33 cellular contexts compared by ENCODE assay signal in genomic region chr18:59650266-59650820, GRCh38. TPM values are rescaled to one million over a fixed set of nuclear protein-coding genes. Genes with fewer than 3 reads are reported as not detected.
A peak's percentile ranks its signal among the peaks of the same experiment; 100 is the strongest.
DNase-seq lines count a peak whose midpoint lies in the region; ATAC-seq and TF ChIP-seq lines count a peak whose summit lies in the region.
"Had no signal": no experiment of that assay in that cellular context is flagged by ENCODE, and none has a peak within 500 bp of the region (broad histone marks: within the 10 kb centered on the region; RNA-seq: fewer than 3 reads in every experiment).

No MANE protein-coding gene starts in this region.

- H3K4me3 ChIP-seq in A673 (ENCODE audit: low read depth, low read length, poor library complexity, severe bottlenecking): no peak overlapping the region
- H3K4me3 ChIP-seq in choroid plexus epithelial cell (ENCODE audit: low read depth, low read length): no peak overlapping the region
- H3K4me3 ChIP-seq in neural progenitor cell: no peak overlapping the region
- H3K4me3 ChIP-seq: A549, left ventricle myocardium inferior, ovary, spleen, thoracic aorta, uterus had no signal

- H2AFZ ChIP-seq in neural progenitor cell (replicated peaks): no peak overlapping the region

- H3K27ac ChIP-seq in A673 (ENCODE audit: low read depth, low read length, poor library complexity, severe bottlenecking) (no peak overlapping the region), neural progenitor cell (no peak overlapping the region)
- H3K27ac ChIP-seq: A549, left ventricle myocardium inferior, ovary, spleen, thoracic aorta, uterus had no signal

- H3K9me3 ChIP-seq in A673 (ENCODE audit: low read depth, low read length, poor library complexity, severe bottlenecking): no peaks in the 10 kb centered on the region
- no peaks in the 10 kb centered on the region for H3K9me3 ChIP-seq in neural progenitor cell (ENCODE audit: low read depth)
- H3K9me3 ChIP-seq: A549, BE2C, left ventricle myocardium inferior, ovary, spleen, thoracic aorta, uterus had no signal

- H3K4me1 Mint-ChIP-seq in HFFc6 (ENCODE audit: low read depth) (peaks cover 86% of the 10 kb centered on the region), neural progenitor cell (peaks cover 30% of the 10 kb centered on the region)
- H3K4me1 Mint-ChIP-seq: activated naive CD4-positive, alpha-beta T cell treated with anti-CD3 and anti-CD28 coated beads, Interleukin-2, amount 10 ng/mL, durations not matched to agents 7 days and 5 days; activated T-helper 17 cell treated with anti-CD3 and anti-CD28 coated beads, Interleukin-2, amount 50 U/mL, for 72 hours; naive thymus-derived CD4-positive, alpha-beta T cell; stimulated activated naive CD8-positive, alpha-beta T cell treated with anti-CD3 and anti-CD28 coated beads, Interleukin-15, amount 100 ng/mL, for 72 hours had no signal

- TF ChIP-seq CTCF in A673 (conservative IDR thresholded peaks at IDR 0.05; ENCODE audit: low read depth, low read length) (no peak), HFFc6 (IDR thresholded peaks at IDR 0.05) (no peak), choroid plexus epithelial cell (conservative IDR thresholded peaks at IDR 0.05; ENCODE audit: low read depth, low read length) (no peak), neural progenitor cell (IDR thresholded peaks at IDR 0.05) (no peak), GM10266 (IDR thresholded peaks at IDR 0.05; ENCODE audit: control insufficient read depth, insufficient read depth, low read depth, missing control alignments) (no peak)

- H3K4me2 ChIP-seq in neural progenitor cell: no peak overlapping the region
- H3K4me2 ChIP-seq: A549 had no signal

- CTCF ChIA-PET in A673 (lab: Charles Lee): no interaction called here

- no peak for ATAC-seq in GM21737 (IDR thresholded peaks at IDR 0.05; ENCODE audit: unreplicated experiment)
- ATAC-seq: A549; activated CD8-positive, alpha-beta T cell treated with anti-CD3 and anti-CD28 coated beads, Interleukin-2, amount 10 ng/mL, durations not matched to agents 7 days and 5 days; activated T-helper 17 cell treated with anti-CD3 and anti-CD28 coated beads, Interleukin-2, amount 50 U/mL, for 72 hours; CD8-positive, alpha-beta T cell; HepG2; naive thymus-derived CD4-positive, alpha-beta T cell; Panc1; right cardiac atrium; stimulated activated naive CD8-positive, alpha-beta T cell treated with anti-CD3 and anti-CD28 coated beads, Interleukin-15, amount 100 ng/mL, for 72 hours had no signal

- H3K27ac Mint-ChIP-seq in HFFc6 (peak overlapping the region; percentile 47), neural progenitor cell (peak overlapping the region; percentile 55)
- H3K27ac Mint-ChIP-seq: activated CD8-positive, alpha-beta T cell treated with anti-CD3 and anti-CD28 coated beads, Interleukin-2, amount 10 ng/mL, durations not matched to agents 7 days and 5 days; activated naive CD4-positive, alpha-beta T cell treated with anti-CD3 and anti-CD28 coated beads, Interleukin-2, amount 10 ng/mL, durations not matched to agents 7 days and 5 days; activated T-helper 17 cell treated with anti-CD3 and anti-CD28 coated beads, Interleukin-2, amount 50 U/mL, for 72 hours; CD8-positive, alpha-beta T cell; naive thymus-derived CD4-positive, alpha-beta T cell; stimulated activated naive CD8-positive, alpha-beta T cell treated with anti-CD3 and anti-CD28 coated beads, Interleukin-15, amount 100 ng/mL, for 72 hours had no signal

- H3K9me3 Mint-ChIP-seq in HFFc6 (no peaks in the 10 kb centered on the region), neural progenitor cell (no peaks in the 10 kb centered on the region)
- H3K9me3 Mint-ChIP-seq: activated naive CD4-positive, alpha-beta T cell treated with anti-CD3 and anti-CD28 coated beads, Interleukin-2, amount 10 ng/mL, durations not matched to agents 7 days and 5 days; activated T-helper 17 cell treated with anti-CD3 and anti-CD28 coated beads, Interleukin-2, amount 50 U/mL, for 72 hours; CD8-positive, alpha-beta T cell; stimulated activated naive CD8-positive, alpha-beta T cell treated with anti-CD3 and anti-CD28 coated beads, Interleukin-15, amount 100 ng/mL, for 72 hours had no signal

- H3K36me3 ChIP-seq in A673 (ENCODE audit: insufficient read depth, low read length, poor library complexity, severe bottlenecking) (no peaks in the 10 kb centered on the region), neural progenitor cell (no peaks in the 10 kb centered on the region)
- H3K36me3 ChIP-seq: BE2C, left ventricle myocardium inferior, ovary, spleen, thoracic aorta, uterus had no signal

- DNase-seq in A673 (ENCODE audit: low spot score) (peak; percentile 34), HFFc6 (no peak), choroid plexus epithelial cell (ENCODE audit: low read depth) (peak; percentile 26), neural progenitor cell (ENCODE audit: low spot score) (peak; percentile 29), medulla oblongata (ENCODE audit: extremely low spot score) (no peak), GM10266 (ENCODE audit: extremely low spot score) (no peak), NCI-H510A treated with DMSO at 0.1 percent for 48 hours (lab: John Stamatoyannopoulos, UW) (no peak)
- DNase-seq: activated CD4-positive, alpha-beta T cell treated with anti-CD3 and anti-CD28 coated beads for 4 hours; activated CD8-positive, alpha-beta T cell treated with anti-CD3 and anti-CD28 coated beads, Interleukin-2, amount 10 ng/mL, durations not matched to agents 7 days and 5 days; activated naive CD4-positive, alpha-beta T cell treated with anti-CD3 and anti-CD28 coated beads, Interleukin-2, amount 10 ng/mL, durations not matched to agents 7 days and 5 days; amniotic stem cell; BE2C; CD8-positive, alpha-beta T cell; effector CD4-positive, alpha-beta T cell; Kasumi-1; left ventricle myocardium inferior; mesendoderm; naive thymus-derived CD4-positive, alpha-beta T cell; NCI-H1417; NCI-H2029; ovary; right cardiac atrium; SHP77; spleen; stimulated activated CD4-positive, alpha-beta T cell treated with anti-CD3 and anti-CD28 coated beads, Interleukin-2, amount 100 ng/mL, for 24 hours; stimulated activated naive CD8-positive, alpha-beta T cell treated with anti-CD3 and anti-CD28 coated beads, Interleukin-15, amount 100 ng/mL, for 72 hours; uterus had no signal

- H3K4me1 ChIP-seq in A673 (ENCODE audit: insufficient read depth, low read length, poor library complexity, severe bottlenecking) (no peaks in the 10 kb centered on the region), neural progenitor cell (peaks cover 28% of the 10 kb centered on the region)
- H3K4me1 ChIP-seq: A549, BE2C, left ventricle myocardium inferior, spleen had no signal

- POLR2A ChIA-PET in A673 (lab: Charles Lee; ENCODE audit: low non-redundant PET): no interaction called here

- no TSS peak for BruUV-seq in A673 (replicated peaks; lab: Mats Ljungman, UMichigan)

- H3K27me3 ChIP-seq in A673 (replicated peaks; ENCODE audit: insufficient read depth, low read depth, low read length, poor library complexity) (peaks cover 24% of the 10 kb centered on the region), neural progenitor cell (no peaks in the 10 kb centered on the region)
- H3K27me3 ChIP-seq: BE2C, ovary, uterus had no signal

- H3K27me3 Mint-ChIP-seq in HFFc6 (ENCODE audit: insufficient read depth): peaks cover 5% of the 10 kb centered on the region
- peaks cover 4% of the 10 kb centered on the region for H3K27me3 Mint-ChIP-seq in neural progenitor cell (ENCODE audit: insufficient read depth, low read depth)
- H3K27me3 Mint-ChIP-seq: activated naive CD4-positive, alpha-beta T cell treated with anti-CD3 and anti-CD28 coated beads, Interleukin-2, amount 10 ng/mL, durations not matched to agents 7 days and 5 days had no signal

- H3K36me3 Mint-ChIP-seq in HFFc6 (ENCODE audit: low read depth): peaks cover 38% of the 10 kb centered on the region
- H3K36me3 Mint-ChIP-seq in neural progenitor cell: no peaks in the 10 kb centered on the region
- H3K36me3 Mint-ChIP-seq: activated naive CD4-positive, alpha-beta T cell treated with anti-CD3 and anti-CD28 coated beads, Interleukin-2, amount 10 ng/mL, durations not matched to agents 7 days and 5 days; CD8-positive, alpha-beta T cell; naive thymus-derived CD4-positive, alpha-beta T cell had no signal

- H3K4me3 Mint-ChIP-seq in HFFc6: no peak overlapping the region
- H3K4me3 Mint-ChIP-seq in neural progenitor cell: no peak overlapping the region
- H3K4me3 Mint-ChIP-seq: activated CD8-positive, alpha-beta T cell treated with anti-CD3 and anti-CD28 coated beads, Interleukin-2, amount 10 ng/mL, durations not matched to agents 7 days and 5 days; activated naive CD4-positive, alpha-beta T cell treated with anti-CD3 and anti-CD28 coated beads, Interleukin-2, amount 10 ng/mL, durations not matched to agents 7 days and 5 days; activated T-helper 17 cell treated with anti-CD3 and anti-CD28 coated beads, Interleukin-2, amount 50 U/mL, for 72 hours; CD8-positive, alpha-beta T cell; naive thymus-derived CD4-positive, alpha-beta T cell; stimulated activated naive CD8-positive, alpha-beta T cell treated with anti-CD3 and anti-CD28 coated beads, Interleukin-15, amount 100 ng/mL, for 72 hours had no signal

- intact Hi-C loops in A673 (cut with micrococcal nuclease; ENCODE audit: unreplicated experiment): no loop called here

- H3K9ac ChIP-seq in neural progenitor cell: no peak overlapping the region

- H3K79me2 ChIP-seq in neural progenitor cell (ENCODE audit: low read depth): no peaks in the 10 kb centered on the region

- H4K20me1 ChIP-seq in neural progenitor cell (ENCODE audit: low read depth): no peaks in the 10 kb centered on the region

- H3F3A ChIP-seq in neural progenitor cell (ENCODE audit: low read depth): peaks cover 6% of the 10 kb centered on the region

RNA-seq across cellular contexts. Expression of gene CCBE1, which starts 46.9 kb away (rescaled TPM):
- total RNA-seq in A673 (2021) (0.42 TPM in 1 of 2 replicates, not detected in the other), neural progenitor cell (ENCODE audit: low replicate concordance) (2.9 and 6.4 TPM in 2 replicates)
- 100 to 1,000 TPM; 161 to 223 (median 206) TPM for total RNA-seq in HFFc6 (2021; fragmentation: NEBNext Ultra II Directional; extraction: Animal tissue kit (Norgen Biotek cat#: 25700))
- total RNA-seq: activated CD8-positive, alpha-beta T cell treated with anti-CD3 and anti-CD28 coated beads, Interleukin-2, amount 10 ng/mL, durations not matched to agents 7 days and 5 days; CD8-positive, alpha-beta T cell; HepG2; naive thymus-derived CD4-positive, alpha-beta T cell had no signal

Comparison
In these comparisons a context has a peak if more than half of its experiments do, and no peak if none do; other contexts are left out.
1. DNase-seq: peak in A673 (single experiment), choroid plexus epithelial cell (single experiment) and neural progenitor cell (single experiment); none in HFFc6 (single experiment), medulla oblongata (single experiment), GM10266 (single experiment) and NCI-H510A treated with DMSO at 0.1 percent for 48 hours (single experiment).
2. RNA of gene CCBE1, which starts 46.9 kb away (total RNA-seq): 161 to 223 TPM in HFFc6; 2.9 to 6.4 TPM in neural progenitor cell and 0.42 TPM in A673; every median in the first group is over 10 times any median in the second.